ENCODE assay signal across 10 cellular contexts in the genomic region with DNA sequence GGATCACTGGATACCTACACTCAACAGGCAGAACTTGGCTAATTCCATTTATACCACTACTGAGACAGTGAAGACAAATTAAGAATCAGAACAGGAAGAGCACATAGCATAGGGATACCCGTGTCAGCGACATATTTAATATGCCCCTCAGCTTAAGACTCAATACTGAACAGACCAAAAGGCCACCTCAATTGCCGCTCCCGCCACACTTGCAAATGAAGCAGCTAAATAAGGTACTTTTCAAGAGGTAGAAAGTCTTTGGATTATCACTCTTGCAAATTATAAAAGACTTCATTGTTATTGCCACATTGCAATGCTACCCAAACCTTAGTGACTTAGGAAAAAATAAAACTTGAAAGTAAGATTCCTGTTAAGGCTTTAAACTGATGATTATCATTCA. TPM values are rescaled to one million over a fixed set of nuclear protein-coding genes. Genes with fewer than 3 reads are reported as not detected.
DNase-seq lines count a peak whose midpoint lies in the region; FAIRE-seq and TF ChIP-seq lines count a peak whose summit lies in the region.
"Had no signal": no experiment of that assay in that cellular context is flagged by ENCODE, and none has a peak within 500 bp of the region (broad histone marks: within the 10 kb centered on the region; RNA-seq: fewer than 3 reads in every experiment).

No MANE protein-coding gene starts in this region.

- peak overlapping the region; percentile 67 for H3K4me3 ChIP-seq in AG10803 (ENCODE audit: low read length)
- H3K4me3 ChIP-seq in choroid plexus epithelial cell (ENCODE audit: low read depth, low read length): peak overlapping the region; percentile 96

- DNase-seq in AG10803 (ENCODE audit: low read depth) (no peak), choroid plexus epithelial cell (ENCODE audit: low read depth) (no peak), frontal cortex (ENCODE audit: low spot score in 2 of 2) (no peak), kidney glomerular epithelial cell (lab: John Stamatoyannopoulos, UW) (no peak), cortex of kidney (lab: John Stamatoyannopoulos, UW) (no peak)
- DNase-seq in stimulated activated CD4-positive, alpha-beta T cell treated with anti-CD3 and anti-CD28 coated beads, Interleukin-2, amount 100 ng/mL, for 24 hours: no peak
- DNase-seq: activated CD4-positive, alpha-beta T cell treated with anti-CD3 and anti-CD28 coated beads for 48 hours; NCI-H2171 treated with DMSO at 0.1 percent for 48 hours had no signal

- H3K4me1 Mint-ChIP-seq in IgD-negative memory B cell: peaks cover 44 to 47% (median 45%) of the 10 kb centered on the region in 3 donors
- H3K4me1 Mint-ChIP-seq in nephron: peaks cover 46% of the 10 kb centered on the region

- H3K9me3 Mint-ChIP-seq in IgD-negative memory B cell: no peaks in the 10 kb centered on the region
- H3K9me3 Mint-ChIP-seq in nephron: no peaks in the 10 kb centered on the region

- H3K36me3 Mint-ChIP-seq in IgD-negative memory B cell: peaks cover 2% of the 10 kb centered on the region
- H3K36me3 Mint-ChIP-seq in nephron (ENCODE audit: low read depth): peaks cover 72% of the 10 kb centered on the region

- no peak for TF ChIP-seq CTCF in AG10803 (conservative IDR thresholded peaks at IDR 0.05; ENCODE audit: low read length)
- TF ChIP-seq CTCF in choroid plexus epithelial cell (conservative IDR thresholded peaks at IDR 0.05; ENCODE audit: low read depth, low read length): no peak
- TF ChIP-seq CTCF in nephron (IDR thresholded peaks at IDR 0.05; ENCODE audit: unreplicated experiment in 3 of 3): no peak

- H3K4me3 Mint-ChIP-seq in IgD-negative memory B cell: peak overlapping the region; percentile 93 to 98 (median 96)
- H3K4me3 Mint-ChIP-seq in nephron: peak overlapping the region; percentile 95 to 98 (median 95)

- H3K27ac Mint-ChIP-seq in IgD-negative memory B cell: peak overlapping the region in 2 of 3 donors; percentile 42 to 98
- H3K27ac Mint-ChIP-seq in nephron: peak overlapping the region; percentile 30 to 100 (median 91)

- no peak for FAIRE-seq in frontal cortex (lab: Jason Lieb, UNC)

- H3K27me3 Mint-ChIP-seq in IgD-negative memory B cell (no peaks in the 10 kb centered on the region), nephron (ENCODE audit: low read depth) (no peaks in the 10 kb centered on the region)

RNA-seq across cellular contexts. Expression of a gene that starts 3.1 kb away (rescaled TPM):
- 55.9 TPM for polyA plus RNA-seq in IgD-negative memory B cell
- 662 TPM for total RNA-seq in frontal cortex

RNA-seq across cellular contexts. Expression of a gene that starts 35.1 kb away (rescaled TPM):
- polyA plus RNA-seq in IgD-negative memory B cell: 0.56 TPM
- 1.2 TPM for total RNA-seq in frontal cortex

RNA-seq across cellular contexts. Expression of a gene that starts 48.0 kb away (rescaled TPM):
- polyA plus RNA-seq in IgD-negative memory B cell: not detected
- total RNA-seq in frontal cortex: 12.2 TPM
